Comparison of ENCODE assay signal across 8 cellular contexts in the genomic region with DNA sequence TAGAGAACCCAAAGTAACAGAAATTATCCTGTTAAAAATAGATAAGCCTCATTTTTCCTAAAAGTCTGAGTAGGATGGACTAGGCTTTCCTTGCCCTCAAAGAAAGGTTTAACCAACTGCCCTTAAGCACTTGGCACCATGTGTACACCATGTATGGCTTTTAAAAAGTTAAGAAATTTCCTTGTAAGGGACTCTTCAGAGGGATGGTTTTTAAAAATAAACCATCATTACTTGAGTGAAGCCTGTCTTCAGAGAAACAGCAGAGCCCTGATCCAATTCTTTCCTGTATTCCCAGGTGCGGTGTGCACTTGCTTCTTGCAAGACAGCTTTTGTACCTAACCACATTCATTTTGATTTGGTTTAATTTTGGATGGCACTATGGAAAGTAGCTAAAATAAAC. TPM values are rescaled to one million over a fixed set of nuclear protein-coding genes. Genes with fewer than 3 reads are reported as not detected.
DNase-seq lines count a peak whose midpoint lies in the region; ATAC-seq and TF ChIP-seq lines count a peak whose summit lies in the region.

No MANE protein-coding gene starts in this region.

- H3K4me3 ChIP-seq in SK-N-SH (ENCODE audit: low read depth in 2 of 2, low read length in 1 of 2), result peak overlapping the region in 1 of 2 experiments; percentile 76; a peak in 1 of 4 replicates

- peaks cover 46% of the 10 kb centered on the region for H3K4me1 Mint-ChIP-seq in stimulated activated naive CD8-positive, alpha-beta T cell treated with anti-CD3 and anti-CD28 coated beads, Interleukin-15, amount 100 ng/mL, for 72 hours

- TF ChIP-seq EP300 in SK-N-SH (IDR thresholded peaks at IDR 0.05; ENCODE audit: borderline replicate concordance in 1 of 2, low read depth in 1 of 2, low read length in 1 of 2), result no peak

- H3K27me3 ChIP-seq in SK-N-SH (ENCODE audit: insufficient read depth), result no peaks in the 10 kb centered on the region
- no peaks in the 10 kb centered on the region for H3K27me3 ChIP-seq in foreskin keratinocyte

- no peaks in the 10 kb centered on the region for H3K9me2 ChIP-seq in SK-N-SH

- peak overlapping the region in 1 of 2 donors; percentile 34 for H3K27ac Mint-ChIP-seq in stimulated activated naive CD8-positive, alpha-beta T cell treated with anti-CD3 and anti-CD28 coated beads, Interleukin-15, amount 100 ng/mL, for 72 hours

- no peaks in the 10 kb centered on the region for H4K20me1 ChIP-seq in SK-N-SH (ENCODE audit: insufficient read depth)

- H3F3A ChIP-seq in SK-N-SH (replicated peaks; ENCODE audit: insufficient read depth), result peaks cover 5% of the 10 kb centered on the region

- CTCF ChIA-PET in SK-N-SH (lab: Yijun Ruan, JAX), result no interaction called here

- H3K4me3 Mint-ChIP-seq in stimulated activated naive CD8-positive, alpha-beta T cell treated with anti-CD3 and anti-CD28 coated beads, Interleukin-15, amount 100 ng/mL, for 72 hours, result peak overlapping the region; percentile 74 to 84

- ATAC-seq in foreskin keratinocyte (no peak), HG02759 (IDR thresholded peaks at IDR 0.05; ENCODE audit: unreplicated experiment) (no peak)
- ATAC-seq in stimulated activated naive CD8-positive, alpha-beta T cell treated with anti-CD3 and anti-CD28 coated beads, Interleukin-15, amount 100 ng/mL, for 72 hours, result no peak

- 100% methylated on average over 1 of the region's 1 CpG for WGBS in SK-N-SH (ENCODE audit: low lambda C conversion rate)

- H3K4me1 ChIP-seq in SK-N-SH (ENCODE audit: control insufficient read depth in 1 of 2, insufficient read depth in 2 of 2, low read depth in 1 of 2, low read length in 1 of 2) (peaks cover 0 to 7% of the 10 kb centered on the region in 2 experiments; a peak in 2 of 4 replicates), foreskin keratinocyte (peaks cover 19% of the 10 kb centered on the region)

- peaks cover 15% of the 10 kb centered on the region for H3K9me3 ChIP-seq in SK-N-SH

- no peaks in the 10 kb centered on the region for H3K36me3 ChIP-seq in SK-N-SH (replicated peaks in 1 of 2; ENCODE audit: control insufficient read depth in 1 of 2, insufficient read depth in 2 of 2, low read length in 1 of 2)

- H3K9ac ChIP-seq in SK-N-SH, result no peak overlapping the region

- TF ChIP-seq CTCF in SK-N-SH (IDR thresholded peaks at IDR 0.05) (no peak), foreskin keratinocyte (conservative IDR thresholded peaks at IDR 0.05) (no peak)

- H3K4me2 ChIP-seq in SK-N-SH, result peak overlapping the region; percentile 84; the same call in 1 of the 2 replicates

- H2AFZ ChIP-seq in SK-N-SH (ENCODE audit: low read depth), result peak overlapping the region; percentile 98

- DNase-seq in NCI-H2227 (lab: John Stamatoyannopoulos, UW; ENCODE audit: unreplicated experiment) (peak; percentile 41), NCI-H2227 treated with DMSO at 0.1 percent for 48 hours (lab: John Stamatoyannopoulos, UW) (no peak), SK-N-SH (no peak), foreskin keratinocyte (no peak), posterior vena cava (ENCODE audit: low spot score) (no peak), anterior cingulate cortex (lab: John Stamatoyannopoulos, UW) (no peak)
- no peak for DNase-seq in stimulated activated naive CD8-positive, alpha-beta T cell treated with anti-CD3 and anti-CD28 coated beads, Interleukin-15, amount 100 ng/mL, for 72 hours

- intact Hi-C loops in posterior vena cava (cut with DNase I), result loop anchor here in 1 of 2 donors (5.0 kb wide), 1 partner anchor 112 kb away; a partner anchor contains a TSS

- H3K27me3 Mint-ChIP-seq in stimulated activated naive CD8-positive, alpha-beta T cell treated with anti-CD3 and anti-CD28 coated beads, Interleukin-15, amount 100 ng/mL, for 72 hours, result no peaks in the 10 kb centered on the region

- TF ChIP-seq RAD21 in SK-N-SH (IDR thresholded peaks at IDR 0.05; ENCODE audit: low read length), result no peak

- H3K27ac ChIP-seq in SK-N-SH (ENCODE audit: low read depth in 2 of 2, low read length in 1 of 2) (no peak overlapping the region), foreskin keratinocyte (peak overlapping the region; percentile 81)

- no peaks in the 10 kb centered on the region for H3K79me2 ChIP-seq in SK-N-SH (ENCODE audit: insufficient read depth)

- H3K9me3 Mint-ChIP-seq in stimulated activated naive CD8-positive, alpha-beta T cell treated with anti-CD3 and anti-CD28 coated beads, Interleukin-15, amount 100 ng/mL, for 72 hours, result peaks cover 27 to 43% of the 10 kb centered on the region in 2 donors

- POLR2A ChIA-PET in SK-N-SH (lab: Yijun Ruan, JAX), result no interaction called here

TF ChIP-seq in SK-N-SH, 30 proteins besides CTCF, POLR2A, EP300 and RAD21 (continues in another document):
- no peak for TF ChIP-seq POLR2AphosphoS5 (IDR thresholded peaks at IDR 0.05; ENCODE audit: low read depth, low read length)
- TF ChIP-seq, protein P1, sequence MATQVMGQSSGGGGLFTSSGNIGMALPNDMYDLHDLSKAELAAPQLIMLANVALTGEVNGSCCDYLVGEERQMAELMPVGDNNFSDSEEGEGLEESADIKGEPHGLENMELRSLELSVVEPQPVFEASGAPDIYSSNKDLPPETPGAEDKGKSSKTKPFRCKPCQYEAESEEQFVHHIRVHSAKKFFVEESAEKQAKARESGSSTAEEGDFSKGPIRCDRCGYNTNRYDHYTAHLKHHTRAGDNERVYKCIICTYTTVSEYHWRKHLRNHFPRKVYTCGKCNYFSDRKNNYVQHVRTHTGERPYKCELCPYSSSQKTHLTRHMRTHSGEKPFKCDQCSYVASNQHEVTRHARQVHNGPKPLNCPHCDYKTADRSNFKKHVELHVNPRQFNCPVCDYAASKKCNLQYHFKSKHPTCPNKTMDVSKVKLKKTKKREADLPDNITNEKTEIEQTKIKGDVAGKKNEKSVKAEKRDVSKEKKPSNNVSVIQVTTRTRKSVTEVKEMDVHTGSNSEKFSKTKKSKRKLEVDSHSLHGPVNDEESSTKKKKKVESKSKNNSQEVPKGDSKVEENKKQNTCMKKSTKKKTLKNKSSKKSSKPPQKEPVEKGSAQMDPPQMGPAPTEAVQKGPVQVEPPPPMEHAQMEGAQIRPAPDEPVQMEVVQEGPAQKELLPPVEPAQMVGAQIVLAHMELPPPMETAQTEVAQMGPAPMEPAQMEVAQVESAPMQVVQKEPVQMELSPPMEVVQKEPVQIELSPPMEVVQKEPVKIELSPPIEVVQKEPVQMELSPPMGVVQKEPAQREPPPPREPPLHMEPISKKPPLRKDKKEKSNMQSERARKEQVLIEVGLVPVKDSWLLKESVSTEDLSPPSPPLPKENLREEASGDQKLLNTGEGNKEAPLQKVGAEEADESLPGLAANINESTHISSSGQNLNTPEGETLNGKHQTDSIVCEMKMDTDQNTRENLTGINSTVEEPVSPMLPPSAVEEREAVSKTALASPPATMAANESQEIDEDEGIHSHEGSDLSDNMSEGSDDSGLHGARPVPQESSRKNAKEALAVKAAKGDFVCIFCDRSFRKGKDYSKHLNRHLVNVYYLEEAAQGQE (IDR thresholded peaks at IDR 0.05; ENCODE audit: low read depth, low read length), result no peak
- TF ChIP-seq JUND (IDR thresholded peaks at IDR 0.05), result no peak
- TF ChIP-seq ELF1 (IDR thresholded peaks at IDR 0.05), result no peak
- TF ChIP-seq TCF12 (IDR thresholded peaks at IDR 0.05), result no peak
- TF ChIP-seq, protein P2, sequence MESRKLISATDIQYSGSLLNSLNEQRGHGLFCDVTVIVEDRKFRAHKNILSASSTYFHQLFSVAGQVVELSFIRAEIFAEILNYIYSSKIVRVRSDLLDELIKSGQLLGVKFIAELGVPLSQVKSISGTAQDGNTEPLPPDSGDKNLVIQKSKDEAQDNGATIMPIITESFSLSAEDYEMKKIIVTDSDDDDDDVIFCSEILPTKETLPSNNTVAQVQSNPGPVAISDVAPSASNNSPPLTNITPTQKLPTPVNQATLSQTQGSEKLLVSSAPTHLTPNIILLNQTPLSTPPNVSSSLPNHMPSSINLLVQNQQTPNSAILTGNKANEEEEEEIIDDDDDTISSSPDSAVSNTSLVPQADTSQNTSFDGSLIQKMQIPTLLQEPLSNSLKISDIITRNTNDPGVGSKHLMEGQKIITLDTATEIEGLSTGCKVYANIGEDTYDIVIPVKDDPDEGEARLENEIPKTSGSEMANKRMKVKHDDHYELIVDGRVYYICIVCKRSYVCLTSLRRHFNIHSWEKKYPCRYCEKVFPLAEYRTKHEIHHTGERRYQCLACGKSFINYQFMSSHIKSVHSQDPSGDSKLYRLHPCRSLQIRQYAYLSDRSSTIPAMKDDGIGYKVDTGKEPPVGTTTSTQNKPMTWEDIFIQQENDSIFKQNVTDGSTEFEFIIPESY (IDR thresholded peaks at IDR 0.05; ENCODE audit: borderline replicate concordance, low read depth), result no peak
- TF ChIP-seq FOXM1 (IDR thresholded peaks at IDR 0.05; ENCODE audit: low read depth), result no peak
- no peak for TF ChIP-seq GABPA (IDR thresholded peaks at IDR 0.05; ENCODE audit: low read depth)
- TF ChIP-seq MEF2A (IDR thresholded peaks at IDR 0.05; ENCODE audit: borderline replicate concordance, low read depth), result no peak
- TF ChIP-seq RCOR1 (IDR thresholded peaks at IDR 0.05; ENCODE audit: low read length), result no peak
- no peak for TF ChIP-seq FOSL2 (IDR thresholded peaks at IDR 0.05; ENCODE audit: borderline replicate concordance, low read depth)
- TF ChIP-seq, protein P3, sequence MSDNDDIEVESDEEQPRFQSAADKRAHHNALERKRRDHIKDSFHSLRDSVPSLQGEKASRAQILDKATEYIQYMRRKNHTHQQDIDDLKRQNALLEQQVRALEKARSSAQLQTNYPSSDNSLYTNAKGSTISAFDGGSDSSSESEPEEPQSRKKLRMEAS (IDR thresholded peaks at IDR 0.05; ENCODE audit: low read depth), result no peak
- TF ChIP-seq, protein P4, sequence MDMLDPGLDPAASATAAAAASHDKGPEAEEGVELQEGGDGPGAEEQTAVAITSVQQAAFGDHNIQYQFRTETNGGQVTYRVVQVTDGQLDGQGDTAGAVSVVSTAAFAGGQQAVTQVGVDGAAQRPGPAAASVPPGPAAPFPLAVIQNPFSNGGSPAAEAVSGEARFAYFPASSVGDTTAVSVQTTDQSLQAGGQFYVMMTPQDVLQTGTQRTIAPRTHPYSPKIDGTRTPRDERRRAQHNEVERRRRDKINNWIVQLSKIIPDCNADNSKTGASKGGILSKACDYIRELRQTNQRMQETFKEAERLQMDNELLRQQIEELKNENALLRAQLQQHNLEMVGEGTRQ (IDR thresholded peaks at IDR 0.05; ENCODE audit: borderline replicate concordance, low read depth, low read length), result no peak
- no peak for TF ChIP-seq NFIC (IDR thresholded peaks at IDR 0.05; ENCODE audit: borderline replicate concordance)
- no peak for TF ChIP-seq YY1 (IDR thresholded peaks at IDR 0.05; ENCODE audit: low read depth)
- no peak for TF ChIP-seq EZH2phosphoT487 (IDR thresholded peaks at IDR 0.05; ENCODE audit: borderline replicate concordance, low read depth)
- TF ChIP-seq GATA2 (CRISPR knock-in tag; IDR thresholded peaks at IDR 0.05), result no peak
- no peak for TF ChIP-seq RFX5 (IDR thresholded peaks at IDR 0.05; ENCODE audit: low read length)

RNA-seq across cellular contexts. Expression of a gene that starts 1.1 kb away (rescaled TPM):
- polyA plus RNA-seq in SK-N-SH (2012; rRNA removed), result 1.8 and 2.0 TPM in 2 replicates
- polyA plus RNA-seq in SK-N-SH (2012; cell fraction: cytosol; rRNA removed), result 1.8 and 3.0 TPM in 2 replicates
- polyA plus RNA-seq in SK-N-SH (2012; cell fraction: nucleus; rRNA removed), result 0.39 and 0.77 TPM in 2 replicates
- total RNA-seq in foreskin keratinocyte, result 4.4 and 5.6 TPM in 2 replicates
- polyA plus RNA-seq in foreskin keratinocyte, result 2.1 and 2.2 TPM in 2 replicates
- 1 to 10 TPM; 5.0 to 6.8 TPM for total RNA-seq in posterior vena cava
